Comparison of ENCODE assay signal across 8 cellular contexts in the genomic region with DNA sequence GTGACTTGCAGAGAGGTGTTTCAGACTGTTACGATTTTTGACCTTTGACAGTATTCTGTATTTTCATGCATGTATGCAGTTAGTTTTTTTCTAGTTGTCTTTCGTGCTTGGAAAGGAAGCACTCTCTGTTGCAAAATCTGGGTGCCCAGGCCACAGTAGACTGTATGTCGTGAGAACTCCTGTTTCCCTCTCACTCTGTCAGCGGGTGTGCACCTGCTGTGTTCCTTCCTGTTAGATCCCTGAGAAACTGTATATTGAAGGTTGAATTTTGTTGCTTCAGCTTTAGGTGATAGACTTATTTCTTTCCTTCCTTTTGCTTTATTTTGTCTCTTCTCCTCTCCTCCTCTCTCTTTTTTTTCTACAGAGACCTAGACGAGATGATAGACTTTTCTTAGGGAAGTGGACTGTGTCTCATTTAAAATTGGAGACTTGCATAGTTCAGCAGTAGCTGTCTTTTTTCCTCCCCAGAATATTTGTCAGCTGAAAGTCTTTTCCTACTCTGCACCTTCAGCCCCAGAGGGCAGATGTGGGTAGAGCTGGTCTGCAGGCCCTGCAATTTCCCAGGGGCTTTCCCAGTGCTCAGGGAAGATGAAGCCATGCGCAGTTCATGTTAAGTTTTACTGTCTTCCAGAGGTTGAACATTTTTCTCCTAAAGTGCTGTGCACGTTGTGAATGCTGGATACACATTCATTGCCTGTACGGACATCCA. TPM values are rescaled to one million over a fixed set of nuclear protein-coding genes. Genes with fewer than 3 reads are reported as not detected.
DNase-seq lines count a peak whose midpoint lies in the region; ATAC-seq and TF ChIP-seq lines count a peak whose summit lies in the region.

No MANE protein-coding gene starts in this region.

- H3K27me3 ChIP-seq in lung (ENCODE audit: control insufficient read depth, insufficient read depth): no peaks in the 10 kb centered on the region
- no peaks in the 10 kb centered on the region for H3K27me3 ChIP-seq in subcutaneous abdominal adipose tissue (ENCODE audit: control insufficient read depth in 5 of 5, insufficient read depth in 4 of 5, low read length in 5 of 5)

- H3K4me3 ChIP-seq in cardiac fibroblast (replicated peaks in 1 of 2; ENCODE audit: low read depth in 2 of 2, low read length in 2 of 2): peak overlapping the region; percentile 71 to 75
- peak overlapping the region; percentile 90 for H3K4me3 ChIP-seq in lung
- peak overlapping the region; percentile 62 to 88 (median 81) for H3K4me3 ChIP-seq in subcutaneous abdominal adipose tissue (ENCODE audit: low read depth in 1 of 5, low read length in 5 of 5)

- peak overlapping the region in 1 of 2 donors; percentile 57 for H3K27ac ChIP-seq in lung (ENCODE audit: low read depth in 1 of 2, low read length in 1 of 2)
- H3K27ac ChIP-seq in subcutaneous abdominal adipose tissue (ENCODE audit: low read depth, low read length): peak overlapping the region; percentile 74

- peak; percentile 31 for DNase-seq in activated CD8-positive, alpha-beta memory T cell treated with anti-CD3 and anti-CD28 coated beads, Interleukin-2, amount 50 U/mL, for 4 hours
- DNase-seq in activated CD8-positive, alpha-beta memory T cell treated with anti-CD3 and anti-CD28 coated beads, Interleukin-2, amount 50 U/mL, for 48 hours: no peak
- DNase-seq in SK-MEL-5 (ENCODE audit: low read depth, low spot score) (peak; percentile 16), cardiac fibroblast (ENCODE audit: low read depth in 2 of 2) (peak in 1 of 2 donors; percentile 11), lung (ENCODE audit: low spot score) (no peak)

- H3K4me1 ChIP-seq in lung (ENCODE audit: control insufficient read depth in 2 of 2, insufficient read depth in 2 of 2, low read length in 2 of 2): peaks cover 0 to 6% of the 10 kb centered on the region in 2 donors
- H3K4me1 ChIP-seq in subcutaneous abdominal adipose tissue (ENCODE audit: control insufficient read depth in 5 of 5, insufficient read depth in 5 of 5, low read length in 5 of 5): peaks cover 0 to 46% (median 33%) of the 10 kb centered on the region in 5 donors

- H3K9me3 ChIP-seq in lung (ENCODE audit: control insufficient read depth in 2 of 2, insufficient read depth in 1 of 2, low read length in 1 of 2): no peaks in the 10 kb centered on the region
- H3K9me3 ChIP-seq in subcutaneous abdominal adipose tissue (ENCODE audit: control insufficient read depth in 5 of 5, low read length in 5 of 5): no peaks in the 10 kb centered on the region

- no peaks in the 10 kb centered on the region for H3K36me3 ChIP-seq in lung (ENCODE audit: control insufficient read depth in 2 of 2, insufficient read depth in 2 of 2, low read length in 2 of 2)
- no peaks in the 10 kb centered on the region for H3K36me3 ChIP-seq in subcutaneous abdominal adipose tissue (ENCODE audit: control insufficient read depth in 5 of 5, insufficient read depth in 5 of 5, low read length in 5 of 5)

- in situ Hi-C loops in SK-MEL-5 (cut with HindIII; ENCODE audit: low pct_unique_long_range_greater_than_20kb, low sequenced_read_pairs): no loop called here

- peak overlapping the region; percentile 3 to 85 (median 81) for H3K9ac ChIP-seq in subcutaneous abdominal adipose tissue (ENCODE audit: low read length in 5 of 5)

- TF ChIP-seq CTCF in cardiac fibroblast (IDR thresholded peaks at IDR 0.05; ENCODE audit: low read depth, low read length): peak; percentile 14
- no peak for TF ChIP-seq CTCF in lung (IDR thresholded peaks at IDR 0.05; ENCODE audit: control extremely low read depth, extremely low read depth)

- ATAC-seq in lung (ENCODE audit: insufficient read depth, low FRiP score): no peak
- ATAC-seq in GM21723 (IDR thresholded peaks at IDR 0.05; ENCODE audit: unreplicated experiment): no peak
- no peak for ATAC-seq in GM18502 (IDR thresholded peaks at IDR 0.05; ENCODE audit: poor library complexity, unreplicated experiment)

- WGBS in lung, 2 donors: 12 to 14% methylated on average over 8 of the region's 8 CpGs

RNA-seq across cellular contexts. Expression of a gene that starts 1.4 kb away (rescaled TPM):
- total RNA-seq in SK-MEL-5 (2014; rRNA removed; shearing (Covaris generic)): 19.9 and 24.3 TPM in 2 replicates
- polyA plus RNA-seq in SK-MEL-5 (2015; cell fraction: cytosol; rRNA removed): 16.4 and 19.1 TPM in 2 replicates
- polyA plus RNA-seq in SK-MEL-5 (2015; cell fraction: nucleus; rRNA removed): 44.5 and 64.2 TPM in 2 replicates
- 10 to 100 TPM; 43.0 to 43.5 TPM for total RNA-seq in lung
- 10 to 100 TPM in 1 of 2 donors, 1 to 10 TPM in 1; 7.7 to 16.5 TPM for polyA plus RNA-seq in lung

Comparison
In these comparisons a context has a peak if more than half of its experiments do, and no peak if none do; other contexts are left out.
1. DNase-seq: peak in activated CD8-positive, alpha-beta memory T cell treated with anti-CD3 and anti-CD28 coated beads, Interleukin-2, amount 50 U/mL, for 4 hours (single experiment) and SK-MEL-5 (single experiment); none in activated CD8-positive, alpha-beta memory T cell treated with anti-CD3 and anti-CD28 coated beads, Interleukin-2, amount 50 U/mL, for 48 hours (single experiment) and lung (single experiment).
2. Peak in every context shown above with its lines, with median percentiles within 50 percentile points of each other: H3K4me3 ChIP-seq.